32 cellular contexts compared by ENCODE assay signal in genomic region chr1:223703668-223704013, GRCh38. TPM values are rescaled to one million over a fixed set of nuclear protein-coding genes. Genes with fewer than 3 reads are reported as not detected.
DNase-seq lines count a peak whose midpoint lies in the region; ATAC-seq, FAIRE-seq and TF ChIP-seq lines count a peak whose summit lies in the region.
"Had no signal": no experiment of that assay in that cellular context is flagged by ENCODE, and none has a peak within 500 bp of the region (broad histone marks: within the 10 kb centered on the region; RNA-seq: fewer than 3 reads in every experiment).

No MANE protein-coding gene starts in this region.

- H3K4me1 Mint-ChIP-seq in stimulated activated naive CD8-positive, alpha-beta T cell treated with anti-CD3 and anti-CD28 coated beads, Interleukin-15, Interleukin-2, amounts not matched to agents 100 ng/mL and 50 ng/mL, for 24 hours (ENCODE audit: low read depth): peaks cover 71% of the 10 kb centered on the region
- peaks cover 29% of the 10 kb centered on the region for H3K4me1 Mint-ChIP-seq in activated T-helper 17 cell treated with anti-CD3 and anti-CD28 coated beads, Interleukin-2, amount 50 U/mL, for 72 hours

- H3K9ac ChIP-seq in fibroblast of lung (ENCODE audit: insufficient read depth, low read length): no peak overlapping the region

- H4K20me1 ChIP-seq in fibroblast of lung (ENCODE audit: control insufficient read depth, extremely low read depth, insufficient read depth, low read length): no peaks in the 10 kb centered on the region

- no peak for TF ChIP-seq CTCF in fibroblast of lung (conservative IDR thresholded peaks at IDR 0.05 in 1 of 2, IDR thresholded peaks at IDR 0.05 in 1 of 2; ENCODE audit: low read depth in 1 of 2, low read length in 2 of 2)
- TF ChIP-seq CTCF in tibial artery (IDR thresholded peaks at IDR 0.05): no peak
- TF ChIP-seq CTCF in gastrocnemius medialis (IDR thresholded peaks at IDR 0.05 in 4 of 5, conservative IDR thresholded peaks at IDR 0.05 in 1 of 5): no peak

- H3K9me3 Mint-ChIP-seq in stimulated activated naive CD8-positive, alpha-beta T cell treated with anti-CD3 and anti-CD28 coated beads, Interleukin-15, Interleukin-2, amounts not matched to agents 100 ng/mL and 50 ng/mL, for 24 hours: no peaks in the 10 kb centered on the region
- no peaks in the 10 kb centered on the region for H3K9me3 Mint-ChIP-seq in activated T-helper 17 cell treated with anti-CD3 and anti-CD28 coated beads, Interleukin-2, amount 50 U/mL, for 72 hours
- H3K9me3 Mint-ChIP-seq: CD8-positive, alpha-beta memory T cell; immature natural killer cell; naive thymus-derived CD8-positive, alpha-beta T cell had no signal

- no peaks in the 10 kb centered on the region for H3K36me3 Mint-ChIP-seq in stimulated activated naive CD8-positive, alpha-beta T cell treated with anti-CD3 and anti-CD28 coated beads, Interleukin-15, Interleukin-2, amounts not matched to agents 100 ng/mL and 50 ng/mL, for 24 hours (ENCODE audit: low read depth)
- no peaks in the 10 kb centered on the region for H3K36me3 Mint-ChIP-seq in activated T-helper 17 cell treated with anti-CD3 and anti-CD28 coated beads, Interleukin-2, amount 50 U/mL, for 72 hours (ENCODE audit: low read depth)
- H3K36me3 Mint-ChIP-seq: CD8-positive, alpha-beta memory T cell; immature natural killer cell; naive thymus-derived CD8-positive, alpha-beta T cell had no signal

- no peak overlapping the region for H3K4me3 Mint-ChIP-seq in stimulated activated naive CD8-positive, alpha-beta T cell treated with anti-CD3 and anti-CD28 coated beads, Interleukin-15, Interleukin-2, amounts not matched to agents 100 ng/mL and 50 ng/mL, for 24 hours
- no peak overlapping the region for H3K4me3 Mint-ChIP-seq in activated T-helper 17 cell treated with anti-CD3 and anti-CD28 coated beads, Interleukin-2, amount 50 U/mL, for 72 hours
- H3K4me3 Mint-ChIP-seq: CD8-positive, alpha-beta memory T cell; immature natural killer cell; naive thymus-derived CD8-positive, alpha-beta T cell had no signal

- H3K36me3 ChIP-seq in fibroblast of lung (ENCODE audit: control insufficient read depth, insufficient read depth, low read length) (no peaks in the 10 kb centered on the region), tibial artery (no peaks in the 10 kb centered on the region), aorta (ENCODE audit: control insufficient read depth in 1 of 2, insufficient read depth in 2 of 2, low read length in 1 of 2) (no peaks in the 10 kb centered on the region), gastrocnemius medialis (no peaks in the 10 kb centered on the region)
- H3K36me3 ChIP-seq: BE2C, breast epithelium, stomach, tibial nerve had no signal

- peaks cover 57% of the 10 kb centered on the region for H3K4me1 ChIP-seq in fibroblast of lung (ENCODE audit: control insufficient read depth, extremely low read depth, insufficient read depth, low read length)
- H3K4me1 ChIP-seq in tibial artery: peaks cover 0 to 96% (median 66%) of the 10 kb centered on the region in 4 donors
- H3K4me1 ChIP-seq in aorta (ENCODE audit: control insufficient read depth in 1 of 2, insufficient read depth in 2 of 2, low read length in 2 of 2): peaks cover 3 to 14% of the 10 kb centered on the region in 2 donors
- peaks cover 14 to 23% of the 10 kb centered on the region in 2 donors for H3K4me1 ChIP-seq in gastrocnemius medialis
- H3K4me1 ChIP-seq: breast epithelium had no signal

- peak overlapping the region; percentile 63 for H3K27ac ChIP-seq in fibroblast of lung (ENCODE audit: insufficient read depth, low read length)
- H3K27ac ChIP-seq in tibial artery: peak overlapping the region; percentile 86 to 89
- no peak overlapping the region for H3K27ac ChIP-seq in aorta (ENCODE audit: low read depth in 1 of 2, low read length in 2 of 2)
- H3K27ac ChIP-seq in gastrocnemius medialis: no peak overlapping the region
- H3K27ac ChIP-seq: breast epithelium had no signal

- H3K9me3 ChIP-seq in fibroblast of lung (ENCODE audit: control insufficient read depth, insufficient read depth, low read depth, low read length): no peaks in the 10 kb centered on the region
- no peaks in the 10 kb centered on the region for H3K9me3 ChIP-seq in tibial artery
- no peaks in the 10 kb centered on the region for H3K9me3 ChIP-seq in aorta (ENCODE audit: control insufficient read depth, low read length)
- H3K9me3 ChIP-seq in gastrocnemius medialis: no peaks in the 10 kb centered on the region
- H3K9me3 ChIP-seq: BE2C, breast epithelium, stomach, tibial nerve had no signal

- H3K4me2 ChIP-seq in fibroblast of lung (ENCODE audit: extremely low read depth, insufficient read depth, low read length): no peak overlapping the region

- no peak for ATAC-seq in stimulated activated naive CD8-positive, alpha-beta T cell treated with anti-CD3 and anti-CD28 coated beads, Interleukin-15, Interleukin-2, amounts not matched to agents 100 U/mL and 50 U/mL, for 24 hours
- ATAC-seq in activated T-helper 17 cell treated with anti-CD3 and anti-CD28 coated beads, Interleukin-2, amount 50 U/mL, for 72 hours (replicated peaks): no peak
- ATAC-seq in aorta (ENCODE audit: low FRiP score) (no peak), gastrocnemius medialis (no peak)
- ATAC-seq: left cardiac atrium; naive thymus-derived CD8-positive, alpha-beta T cell had no signal

- TF ChIP-seq POLR2A in gastrocnemius medialis (IDR thresholded peaks at IDR 0.05): no peak

- no peaks in the 10 kb centered on the region for H3K27me3 ChIP-seq in fibroblast of lung (ENCODE audit: control insufficient read depth, insufficient read depth, low read length)
- no peaks in the 10 kb centered on the region for H3K27me3 ChIP-seq in tibial artery
- H3K27me3 ChIP-seq in aorta (ENCODE audit: control insufficient read depth in 1 of 2, insufficient read depth in 2 of 2, low read length in 1 of 2): no peaks in the 10 kb centered on the region
- no peaks in the 10 kb centered on the region for H3K27me3 ChIP-seq in gastrocnemius medialis
- H3K27me3 ChIP-seq: BE2C, breast epithelium, stomach, tibial nerve had no signal

- no peak for FAIRE-seq in RCC 7860 (lab: Jason Lieb, UNC)
- FAIRE-seq: GM18507, GM19239 had no signal

- H3K4me3 ChIP-seq in fibroblast of lung (replicated peaks in 1 of 4; ENCODE audit: control extremely low read depth in 1 of 4, insufficient read depth in 1 of 4, low read depth in 3 of 4, low read length in 4 of 4) (no peak overlapping the region), tibial artery (no peak overlapping the region), aorta (ENCODE audit: low read length in 2 of 2) (no peak overlapping the region), gastrocnemius medialis (no peak overlapping the region)
- H3K4me3 ChIP-seq: breast epithelium, lung, stomach, tibial nerve had no signal

- no peaks in the 10 kb centered on the region for H3K27me3 Mint-ChIP-seq in stimulated activated naive CD8-positive, alpha-beta T cell treated with anti-CD3 and anti-CD28 coated beads, Interleukin-15, Interleukin-2, amounts not matched to agents 100 ng/mL and 50 ng/mL, for 24 hours
- H3K27me3 Mint-ChIP-seq in activated T-helper 17 cell treated with anti-CD3 and anti-CD28 coated beads, Interleukin-2, amount 50 U/mL, for 72 hours: peaks cover 3% of the 10 kb centered on the region

- intact Hi-C loops in tibial artery (cut with DNase I; ENCODE audit: low total_unique reads): no loop called here
- intact Hi-C loops in aorta (cut with DNase I): loop anchor here (5.0 kb wide), 2 partner anchors 144 to 184 kb away; partner anchors contain the start of gene TP53BP2 (in 1 of the 2)
- intact Hi-C loops in gastrocnemius medialis (cut with DNase I; ENCODE audit: low total_unique reads): no loop called here

- DNase-seq in stimulated activated naive CD8-positive, alpha-beta T cell treated with anti-CD3 and anti-CD28 coated beads, Interleukin-15, Interleukin-2, amounts not matched to agents 100 U/mL and 50 U/mL, for 24 hours: no peak
- DNase-seq in fibroblast of lung (ENCODE audit: low read depth in 2 of 2) (no peak), tibial artery (no peak), aorta (no peak), RCC 7860 (ENCODE audit: low spot score) (no peak), gastrocnemius medialis (no peak)
- DNase-seq: activated CD4-positive, alpha-beta T cell treated with anti-CD3 and anti-CD28 coated beads for 4 hours; BE2C; CD8-positive, alpha-beta memory T cell; DMS 273 treated with DMSO at 0.1 percent for 48 hours; H7; immature natural killer cell; left cardiac atrium; naive thymus-derived CD8-positive, alpha-beta T cell; NCI-H1417 treated with DMSO at 0.1 percent for 48 hours; NCI-H2081; NCI-H2227 treated with DMSO at 0.1 percent for 48 hours; NCI-H526 treated with DMSO at 0.1 percent for 48 hours; NK-92 treated with Interleukin-12 subunit alpha and Interleukin-12 subunit beta, amount 100 ng/mL, for 24 hours; occipital lobe; SHP77; stomach; T-helper 9 cell had no signal

- H3K27ac Mint-ChIP-seq in stimulated activated naive CD8-positive, alpha-beta T cell treated with anti-CD3 and anti-CD28 coated beads, Interleukin-15, Interleukin-2, amounts not matched to agents 100 ng/mL and 50 ng/mL, for 24 hours: peak overlapping the region; percentile 96
- H3K27ac Mint-ChIP-seq in activated T-helper 17 cell treated with anti-CD3 and anti-CD28 coated beads, Interleukin-2, amount 50 U/mL, for 72 hours: peak overlapping the region; percentile 91
- H3K27ac Mint-ChIP-seq: immature natural killer cell had no signal

- no peaks in the 10 kb centered on the region for H3K79me2 ChIP-seq in fibroblast of lung (ENCODE audit: control insufficient read depth, insufficient read depth, low read length)

- 74 to 82% methylated on average over 1 of the region's 1 CpG for WGBS in aorta, 2 donors

- in situ Hi-C loops in gastrocnemius medialis (cut with MboI; ENCODE audit: low sequenced_read_pairs in 4 of 4): no loop called here

- H2AFZ ChIP-seq in fibroblast of lung (ENCODE audit: low read length): no peak overlapping the region

RNA-seq across cellular contexts. Expression of gene CAPN2, which starts 8.7 kb away (rescaled TPM):
- total RNA-seq in activated T-helper 17 cell treated with anti-CD3 and anti-CD28 coated beads, Interleukin-2, amount 50 U/mL, for 72 hours: 10 to 100 TPM; 42.8 to 73.0 TPM
- 332 and 488 TPM in 2 replicates for total RNA-seq in fibroblast of lung
- 318 and 387 TPM in 2 replicates for polyA plus RNA-seq in fibroblast of lung
- polyA plus RNA-seq in fibroblast of lung (2012): 376 and 416 TPM in 2 replicates
- 336 and 352 TPM in 2 replicates for polyA minus RNA-seq in fibroblast of lung (ENCODE audit: low replicate concordance)
- 100 to 1,000 TPM; 208 to 213 TPM for total RNA-seq in aorta
- polyA plus RNA-seq in aorta: 100 to 1,000 TPM in 1 of 2 donors, 10 to 100 TPM in 1; 99.8 to 190 TPM
- 100 to 1,000 TPM in 2 of 4 donors, 10 to 100 TPM in 2; 42.6 to 141 (median 89.4) TPM for total RNA-seq in gastrocnemius medialis

RNA-seq across cellular contexts. Expression of gene CAPN8, which starts 38.1 kb away (rescaled TPM):
- not detected for total RNA-seq in activated T-helper 17 cell treated with anti-CD3 and anti-CD28 coated beads, Interleukin-2, amount 50 U/mL, for 72 hours
- total RNA-seq in fibroblast of lung (not detected in 2 replicates), aorta (under 1 TPM in 1 of 2 donors, not detected in 1; 0.45 TPM), gastrocnemius medialis (under 1 TPM in 2 of 4 donors, not detected in 2; 0.46 to 0.85 TPM)
- polyA plus RNA-seq in fibroblast of lung (not detected in 2 replicates), aorta (1 to 10 TPM in 1 of 2 donors, under 1 TPM in 1; 0.33 to 2.9 TPM)
- not detected in 2 replicates for polyA plus RNA-seq in fibroblast of lung (2012)
- polyA minus RNA-seq in fibroblast of lung (ENCODE audit: low replicate concordance): not detected in 2 replicates
- total RNA-seq: activated CD8-positive, alpha-beta memory T cell treated with anti-CD3 and anti-CD28 coated beads for 36 hours; CD8-positive, alpha-beta memory T cell; H7; mononuclear cell; occipital lobe; tibial nerve had no signal
- polyA plus RNA-seq: CD8-positive, alpha-beta memory T cell had no signal

Comparison
In these comparisons a context has a peak if more than half of its experiments do, and no peak if none do; other contexts are left out.
1. H3K27ac ChIP-seq: peak in fibroblast of lung (single experiment) and tibial artery (2 of 2); none in aorta (0 of 2) and gastrocnemius medialis (0 of 4).
2. intact Hi-C loops: an anchor here in aorta (5.0 kb wide); none called in tibial artery and gastrocnemius medialis.